22 cellular contexts compared by ENCODE assay signal in the genomic region with DNA sequence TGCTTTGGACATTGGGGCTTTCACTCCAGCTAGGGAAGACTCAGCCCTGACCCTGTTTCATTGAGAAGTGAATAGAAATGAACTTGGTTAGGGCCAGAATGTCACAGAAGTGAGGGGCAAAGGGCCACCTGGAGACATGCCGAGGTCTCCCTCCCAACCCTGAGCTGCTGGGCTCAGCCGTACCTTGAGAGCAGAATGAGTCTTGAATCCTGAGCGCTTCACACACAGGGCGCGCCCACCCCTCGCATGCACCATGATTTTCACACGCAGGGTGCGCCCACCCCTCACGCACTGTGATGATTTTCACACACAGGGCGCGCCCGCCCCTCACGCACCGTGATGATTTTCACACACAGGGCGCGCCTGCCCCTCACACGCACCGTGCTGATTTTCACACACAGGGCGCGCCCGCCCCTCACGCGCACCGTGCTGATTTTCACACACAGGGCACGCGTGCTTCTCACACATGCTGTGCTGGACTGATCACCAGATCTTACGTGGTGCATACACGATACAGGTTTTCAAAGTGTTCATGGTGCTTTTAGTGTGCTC.
DNase-seq lines count a peak whose midpoint lies in the region; ATAC-seq lines count a peak whose summit lies in the region.
"Had no signal": no experiment of that assay in that cellular context is flagged by ENCODE, and none has a peak within 500 bp of the region (broad histone marks: within the 10 kb centered on the region; RNA-seq: fewer than 3 reads in every experiment).

No MANE protein-coding gene starts in this region.

- no peaks in the 10 kb centered on the region for H3K9me3 ChIP-seq in T-helper 17 cell (ENCODE audit: control insufficient read depth, low read length, poor library complexity, severe bottlenecking)
- H3K9me3 ChIP-seq: body of pancreas, ovary had no signal

- intact Hi-C loops in activated naive CD4-positive, alpha-beta T cell treated with anti-CD3 and anti-CD28 coated beads for 36 hours (cut with micrococcal nuclease), result no loop called here
- intact Hi-C loops in left colon (cut with DNase I, micrococcal nuclease), result no loop called here

- peaks cover 30% of the 10 kb centered on the region for H3K9me3 Mint-ChIP-seq in activated naive CD4-positive, alpha-beta T cell treated with anti-CD3 and anti-CD28 coated beads for 36 hours
- peaks cover 18% of the 10 kb centered on the region for H3K9me3 Mint-ChIP-seq in stimulated activated memory B cell treated with anti-CD40 and anti-IgM and Interleukin-4, amounts not matched to agents 10 μg/mL and 1 μg/mL and 100 μg/mL, for 72 hours

- DNase-seq in activated naive CD4-positive, alpha-beta T cell treated with anti-CD3 and anti-CD28 coated beads for 36 hours, result no peak
- no peak for DNase-seq in activated naive CD4-positive, alpha-beta T cell treated with Interleukin-2 at 50 U/mL for 16 hours
- DNase-seq in T-helper 17 cell, result no peak
- DNase-seq in left colon, result no peak
- DNase-seq in NCI-H345 (lab: John Stamatoyannopoulos, UW), result no peak
- no peak for DNase-seq in DMS53 (lab: John Stamatoyannopoulos, UW)
- no peak for DNase-seq in caudate nucleus (lab: John Stamatoyannopoulos, UW)
- DNase-seq: activated CD8-positive, alpha-beta memory T cell treated with anti-CD3 and anti-CD28 coated beads for 24 hours; activated T-cell treated with anti-CD3 and anti-CD28 coated beads, Interleukin-2, amount 50 U/mL, for 72 hours; body of pancreas; effector CD4-positive, alpha-beta T cell; erythroblast; HCEC 1CT; heart left ventricle; NCI-H1092; NCI-H187; ovary; retina; T1000 had no signal

- peaks cover 60% of the 10 kb centered on the region for H3K36me3 Mint-ChIP-seq in activated naive CD4-positive, alpha-beta T cell treated with anti-CD3 and anti-CD28 coated beads for 36 hours (ENCODE audit: low read depth)
- peaks cover 5% of the 10 kb centered on the region for H3K36me3 Mint-ChIP-seq in T-helper 17 cell (ENCODE audit: low read depth)
- peaks cover 84% of the 10 kb centered on the region for H3K36me3 Mint-ChIP-seq in stimulated activated memory B cell treated with anti-CD40 and anti-IgM and Interleukin-4, amounts not matched to agents 10 μg/mL and 1 μg/mL and 100 μg/mL, for 72 hours

- H3K4me3 Mint-ChIP-seq in activated naive CD4-positive, alpha-beta T cell treated with anti-CD3 and anti-CD28 coated beads for 36 hours, result no peak overlapping the region
- peak overlapping the region; percentile 1 for H3K4me3 Mint-ChIP-seq in T-helper 17 cell
- H3K4me3 Mint-ChIP-seq in stimulated activated memory B cell treated with anti-CD40 and anti-IgM and Interleukin-4, amounts not matched to agents 10 μg/mL and 1 μg/mL and 100 μg/mL, for 72 hours, result no peak overlapping the region
- H3K4me3 Mint-ChIP-seq: activated T-cell treated with anti-CD3 and anti-CD28 coated beads, Interleukin-2, amount 50 U/mL, for 72 hours; WTC11 had no signal

- H3K27ac Mint-ChIP-seq in activated naive CD4-positive, alpha-beta T cell treated with anti-CD3 and anti-CD28 coated beads for 36 hours, result peak overlapping the region; percentile 36
- no peak overlapping the region for H3K27ac Mint-ChIP-seq in T-helper 17 cell
- H3K27ac Mint-ChIP-seq in stimulated activated memory B cell treated with anti-CD40 and anti-IgM and Interleukin-4, amounts not matched to agents 10 μg/mL and 1 μg/mL and 100 μg/mL, for 72 hours, result peak overlapping the region; percentile 35
- H3K27ac Mint-ChIP-seq: WTC11 had no signal

- no peak overlapping the region for H3K27ac ChIP-seq in caudate nucleus (ENCODE audit: low read depth, low read length)
- H3K27ac ChIP-seq: BLaER1 treated with 17β-estradiol and CSF1 and Interleukin-3, amounts not matched to agents 10 nM and 100 nM; body of pancreas; heart left ventricle; ovary had no signal

- H3K4me1 Mint-ChIP-seq in activated naive CD4-positive, alpha-beta T cell treated with anti-CD3 and anti-CD28 coated beads for 36 hours (ENCODE audit: low read depth), result peaks cover 31% of the 10 kb centered on the region
- H3K4me1 Mint-ChIP-seq in T-helper 17 cell, result peaks cover 18% of the 10 kb centered on the region
- peaks cover 30% of the 10 kb centered on the region for H3K4me1 Mint-ChIP-seq in stimulated activated memory B cell treated with anti-CD40 and anti-IgM and Interleukin-4, amounts not matched to agents 10 μg/mL and 1 μg/mL and 100 μg/mL, for 72 hours

- no peaks in the 10 kb centered on the region for H3K27me3 Mint-ChIP-seq in activated naive CD4-positive, alpha-beta T cell treated with anti-CD3 and anti-CD28 coated beads for 36 hours (ENCODE audit: low read depth)
- no peaks in the 10 kb centered on the region for H3K27me3 Mint-ChIP-seq in T-helper 17 cell
- H3K27me3 Mint-ChIP-seq in stimulated activated memory B cell treated with anti-CD40 and anti-IgM and Interleukin-4, amounts not matched to agents 10 μg/mL and 1 μg/mL and 100 μg/mL, for 72 hours, result no peaks in the 10 kb centered on the region

- no peak for ATAC-seq in T-helper 17 cell
- peak; percentile 5 for ATAC-seq in left colon
- ATAC-seq in stimulated activated memory B cell treated with anti-CD40 and anti-IgM and Interleukin-4, amounts not matched to agents 10 μg/mL and 1 μg/mL and 100 μg/mL, for 72 hours, result peak; percentile 45
- ATAC-seq: activated T-cell treated with anti-CD3 and anti-CD28 coated beads, Interleukin-2, amount 50 U/mL, for 72 hours; body of pancreas; WTC11 had no signal

- CTCF ChIA-PET in activated naive CD4-positive, alpha-beta T cell treated with anti-CD3 and anti-CD28 coated beads for 36 hours (lab: Charles Lee), result no interaction called here
